ENCODE assay signal across 16 cellular contexts in genomic region chr12:75890660-75891059, GRCh38.
A peak's percentile ranks its signal among the peaks of the same experiment; 100 is the strongest.
DNase-seq lines count a peak whose midpoint lies in the region; ATAC-seq and TF ChIP-seq lines count a peak whose summit lies in the region.
"Had no signal": no experiment of that assay in that cellular context is flagged by ENCODE, and none has a peak within 500 bp of the region (broad histone marks: within the 10 kb centered on the region; RNA-seq: fewer than 3 reads in every experiment).

No MANE protein-coding gene starts in this region.

- no peak overlapping the region for H2AK9ac ChIP-seq in IMR-90 (replicated peaks; ENCODE audit: low read depth, low read length, poor library complexity)

- H3K4me3 ChIP-seq in IMR-90 (ENCODE audit: insufficient read depth, low read depth, low read length) = no peak overlapping the region
- H3K4me3 ChIP-seq: BLaER1, MG63 had no signal

- no peaks in the 10 kb centered on the region for H3K27me3 ChIP-seq in IMR-90 (ENCODE audit: control insufficient read depth, insufficient read depth, low read length)
- H3K27me3 ChIP-seq: BLaER1, MG63 had no signal

- H3K36me3 Mint-ChIP-seq in MCF 10A (ENCODE audit: insufficient read depth, unreplicated experiment) (no peaks in the 10 kb centered on the region), neural crest cell (ENCODE audit: low read depth) (no peaks in the 10 kb centered on the region), type B pancreatic cell (no peaks in the 10 kb centered on the region), mesothelial cell of epicardium (no peaks in the 10 kb centered on the region)

- H4K20me1 ChIP-seq in IMR-90 (ENCODE audit: insufficient read depth, low read length) = no peaks in the 10 kb centered on the region
- H4K20me1 ChIP-seq: BLaER1 had no signal

- H4K5ac ChIP-seq in IMR-90 (ENCODE audit: low read depth, low read length) = peak overlapping the region; percentile 14

- TF ChIP-seq POLR2A in IMR-90 (IDR thresholded peaks at IDR 0.05; ENCODE audit: low read depth, low read length) = no peak

- no peak overlapping the region for H3K56ac ChIP-seq in IMR-90 (ENCODE audit: extremely low read depth, insufficient read depth, low read length)

- no peaks in the 10 kb centered on the region for H3K36me3 ChIP-seq in IMR-90 (ENCODE audit: control insufficient read depth, insufficient read depth, low read length)
- H3K36me3 ChIP-seq: BLaER1, MG63 had no signal

- H3K9ac ChIP-seq in IMR-90 (ENCODE audit: low read depth, low read length) = no peak overlapping the region
- H3K9ac ChIP-seq: BLaER1 had no signal

- no peak overlapping the region for H3K27ac ChIP-seq in IMR-90 (ENCODE audit: insufficient read depth, low read length)
- H3K27ac ChIP-seq: BLaER1, HL-60 had no signal

- intact Hi-C loops in IMR-90 (cut with micrococcal nuclease) = no loop called here
- intact Hi-C loops in MCF 10A (cut with micrococcal nuclease) = no loop called here

- 0 out of 2 replicates have a peak overlapping the region, but pooled peaks have one; percentile 51 for H4K91ac ChIP-seq in IMR-90 (ENCODE audit: insufficient read depth, low read depth, low read length)

- H3K14ac ChIP-seq in IMR-90 (replicated peaks; ENCODE audit: low read depth, low read length) = no peak overlapping the region

- ATAC-seq in IMR-90 (ENCODE audit: low read depth) = no peak

- dilution Hi-C loops in IMR-90 (cut with HindIII; ENCODE audit: low sequenced_read_pairs, unreplicated experiment) = no loop called here

- no peak overlapping the region for H2BK5ac ChIP-seq in IMR-90 (ENCODE audit: low read depth, low read length, poor library complexity, severe bottlenecking)

- 0 out of 4 replicates have a peak overlapping the region, but pooled peaks of 1 of the 2 experiments have one; percentile 0 for H4K8ac ChIP-seq in IMR-90 (ENCODE audit: low read depth in 2 of 2, low read length in 2 of 2)

- TF ChIP-seq CTCF in IMR-90 (conservative IDR thresholded peaks at IDR 0.05; ENCODE audit: low read depth, low read length) (no peak), MCF 10A (IDR thresholded peaks at IDR 0.05; ENCODE audit: unreplicated experiment) (no peak), neural crest cell (conservative IDR thresholded peaks at IDR 0.05) (no peak), type B pancreatic cell (conservative IDR thresholded peaks at IDR 0.05) (no peak), mesothelial cell of epicardium (IDR thresholded peaks at IDR 0.05; ENCODE audit: unreplicated experiment) (no peak)

- H3K4ac ChIP-seq in IMR-90 (ENCODE audit: low read depth, low read length) = 0 out of 2 replicates have a peak overlapping the region, but pooled peaks have one; percentile 1

- H2BK15ac ChIP-seq in IMR-90 (ENCODE audit: low read depth, low read length) = peak overlapping the region; percentile 30; the same call in 1 of the 3 replicates

- H3K9me3 ChIP-seq in IMR-90 (ENCODE audit: control insufficient read depth, insufficient read depth, low read length) = no peaks in the 10 kb centered on the region
- H3K9me3 ChIP-seq: BLaER1, MG63 had no signal

- H3K4me2 ChIP-seq in IMR-90 (ENCODE audit: low read depth, low read length) = no peak overlapping the region
- H3K4me2 ChIP-seq: BLaER1 had no signal

- H3K4me3 Mint-ChIP-seq in MCF 10A (ENCODE audit: unreplicated experiment) (no peak overlapping the region), neural crest cell (peak overlapping the region; percentile 43), type B pancreatic cell (peak overlapping the region; percentile 49), mesothelial cell of epicardium (no peak overlapping the region)

- no peaks in the 10 kb centered on the region for H3K79me1 ChIP-seq in IMR-90 (ENCODE audit: low read depth in 1 of 2, low read length in 2 of 2)

- in situ Hi-C loops in IMR-90 (cut with MboI; ENCODE audit: low sequenced_read_pairs) = no loop called here

- H2BK120ac ChIP-seq in IMR-90 (ENCODE audit: low read depth, low read length) = 0 out of 2 replicates have a peak overlapping the region, but pooled peaks have one; percentile 28

- H3K27me3 Mint-ChIP-seq in MCF 10A (ENCODE audit: insufficient read depth, unreplicated experiment) (no peaks in the 10 kb centered on the region), neural crest cell (ENCODE audit: low read depth) (no peaks in the 10 kb centered on the region), type B pancreatic cell (no peaks in the 10 kb centered on the region), mesothelial cell of epicardium (ENCODE audit: low read depth) (no peaks in the 10 kb centered on the region)

- H3K4me1 Mint-ChIP-seq in MCF 10A (ENCODE audit: insufficient read depth, unreplicated experiment) (peaks cover 24% of the 10 kb centered on the region), neural crest cell (peaks cover 53% of the 10 kb centered on the region), type B pancreatic cell (ENCODE audit: unreplicated experiment) (peaks cover 52% of the 10 kb centered on the region), mesothelial cell of epicardium (peaks cover 48% of the 10 kb centered on the region)

- H2AFZ ChIP-seq in IMR-90 (replicated peaks; ENCODE audit: low read length, poor library complexity) = no peak overlapping the region

- POLR2A ChIA-PET in IMR-90 (lab: Charles Lee; ENCODE audit: unreplicated experiment) = no interaction called here
- POLR2A ChIA-PET in MCF 10A (lab: Yijun Ruan, JAX) = no interaction called here

- TF ChIP-seq RAD21 in IMR-90 (IDR thresholded peaks at IDR 0.05; ENCODE audit: low read length) = no peak

- H3K9me3 Mint-ChIP-seq in MCF 10A (ENCODE audit: unreplicated experiment) (no peaks in the 10 kb centered on the region), neural crest cell (no peaks in the 10 kb centered on the region), type B pancreatic cell (peaks cover 8% of the 10 kb centered on the region), mesothelial cell of epicardium (no peaks in the 10 kb centered on the region)

- DNase-seq in IMR-90 (no peak), MCF 10A (ENCODE audit: unreplicated experiment) (peak; percentile 35), neural crest cell (ENCODE audit: low read depth, low spot score) (no peak), type B pancreatic cell (ENCODE audit: extremely low spot score, unreplicated experiment) (no peak), mesothelial cell of epicardium (ENCODE audit: low spot score in 2 of 2, unreplicated experiment in 2 of 2) (no peak), NOMO-1 (lab: John Stamatoyannopoulos, UW; ENCODE audit: unreplicated experiment in 2 of 2) (no peak)
- no peak for DNase-seq in activated effector memory CD4-positive, alpha-beta T cell treated with anti-CD3 and anti-CD28 coated beads, Interleukin-2, amount 50 U/mL, for 16 hours
- DNase-seq in activated CD8-positive, alpha-beta memory T cell treated with anti-CD3 and anti-CD28 coated beads, Interleukin-2, amount 50 U/mL, for 48 hours = no peak
- DNase-seq: KBM-7, NCI-H1105, NCI-H187, NCI-H446 treated with DMSO at 0.1 percent for 48 hours, NCI-H82 had no signal

- CTCF ChIA-PET in IMR-90 (lab: Yijun Ruan, JAX) = interaction anchor here (0.6 to 0.8 kb wide), 2 partner anchors 13 to 39 kb away, joined by 3 read pairs; no protein-coding TSS in a partner anchor
- CTCF ChIA-PET in MCF 10A (lab: Yijun Ruan, JAX) = interaction anchor here (0.6 kb wide), 1 partner anchor 374 kb away, joined by 3 read pairs; no protein-coding TSS in a partner anchor

- no peak overlapping the region for H3K27ac Mint-ChIP-seq in MCF 10A (ENCODE audit: low read depth, unreplicated experiment)
- H3K27ac Mint-ChIP-seq in neural crest cell (ENCODE audit: unreplicated experiment) = peak overlapping the region; percentile 47
- peak overlapping the region; percentile 90 for H3K27ac Mint-ChIP-seq in type B pancreatic cell
- no peak overlapping the region for H3K27ac Mint-ChIP-seq in mesothelial cell of epicardium

- H3K4me1 ChIP-seq in IMR-90 (ENCODE audit: control insufficient read depth, insufficient read depth, low read length) = peaks cover 7% of the 10 kb centered on the region
- H3K4me1 ChIP-seq: BLaER1 had no signal

- H3K9me1 ChIP-seq in IMR-90 (ENCODE audit: insufficient read depth, low read length) = peaks cover 9% of the 10 kb centered on the region; the same call in 1 of the 2 replicates

- H3K18ac ChIP-seq in IMR-90 (ENCODE audit: low read depth, low read length) = peak overlapping the region; percentile 5

- no peak overlapping the region for H2AK5ac ChIP-seq in IMR-90 (ENCODE audit: low read depth, low read length)

- WGBS in IMR-90 (ENCODE audit: extremely low coverage in 2 of 2, insufficient read length in 1 of 2), 2 experiments = 100% methylated on average over 2 of the region's 2 CpGs; no CpG with 5 or more reads in 1 of the 2 experiments

- no peak overlapping the region for H2BK20ac ChIP-seq in IMR-90 (ENCODE audit: low read depth, low read length)

- BruUV-seq in IMR-90 (replicated peaks; lab: Mats Ljungman, UMichigan) = no TSS peak
- no TSS peak for BruUV-seq in MCF 10A (replicated peaks; lab: Mats Ljungman, UMichigan)

- no peak overlapping the region for H3K23ac ChIP-seq in IMR-90 (ENCODE audit: low read depth, low read length)

TF ChIP-seq in IMR-90, 13 proteins besides CTCF, POLR2A, EP300 and RAD21 (continues in another document):
- TF ChIP-seq NFE2L2 (IDR thresholded peaks at IDR 0.05; ENCODE audit: low read depth, low read length) = no peak
- TF ChIP-seq RFX5 (IDR thresholded peaks at IDR 0.05; ENCODE audit: low read depth, low read length) = no peak
- no peak for TF ChIP-seq USF2 (IDR thresholded peaks at IDR 0.05; ENCODE audit: low read depth, low read length)
- TF ChIP-seq RCOR1 (IDR thresholded peaks at IDR 0.05; ENCODE audit: insufficient replicate concordance, low read length) = no peak
- no peak for TF ChIP-seq BHLHE40 (IDR thresholded peaks at IDR 0.05; ENCODE audit: low read depth, low read length)
- no peak for TF ChIP-seq MAFK (IDR thresholded peaks at IDR 0.05; ENCODE audit: low read depth, low read length)
- no peak for TF ChIP-seq CHD1 (IDR thresholded peaks at IDR 0.05; ENCODE audit: low read depth, low read length)
- TF ChIP-seq MXI1 (IDR thresholded peaks at IDR 0.05; ENCODE audit: borderline replicate concordance, low read depth, low read length) = no peak

Comparison
In these comparisons a context has a peak if more than half of its experiments do, and no peak if none do; other contexts are left out.
1. H3K27ac Mint-ChIP-seq: peak in neural crest cell (single experiment) and type B pancreatic cell (single experiment); none in MCF 10A (single experiment) and mesothelial cell of epicardium (single experiment).
2. H3K4me3 Mint-ChIP-seq: peak in neural crest cell (single experiment) and type B pancreatic cell (single experiment); none in MCF 10A (single experiment) and mesothelial cell of epicardium (single experiment).